ENCODE assay signal across 1 cellular context in the genomic region with DNA sequence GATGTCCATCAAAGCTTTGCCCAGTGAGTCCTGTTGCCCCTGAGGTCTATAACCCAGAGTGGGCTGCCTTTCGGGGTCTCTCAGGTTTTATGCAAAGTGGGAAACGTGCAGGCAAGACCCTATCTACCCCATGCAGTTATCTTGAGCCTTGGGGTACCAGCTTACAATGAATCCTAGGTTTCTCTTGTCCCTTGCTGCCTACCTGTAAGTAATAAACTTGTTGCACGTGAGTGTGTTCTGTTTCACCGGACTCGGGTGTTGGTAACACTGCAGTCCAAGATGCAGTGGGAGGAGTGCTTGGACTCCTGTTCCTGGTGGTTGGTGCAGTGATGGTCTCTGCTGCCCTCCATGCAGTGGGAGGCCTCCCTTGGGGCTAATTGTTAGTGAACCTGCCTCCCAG.
TF ChIP-seq lines count a peak whose summit lies in the region.

No MANE protein-coding gene starts in this region.

TF ChIP-seq in H1, 55 proteins besides CTCF, POLR2A, EP300 and RAD21:
- TF ChIP-seq HDAC6 (IDR thresholded peaks at IDR 0.05; ENCODE audit: low read depth, low read length) (no peak), SRF (IDR thresholded peaks at IDR 0.05; ENCODE audit: low read depth, low read length) (no peak)
